ENCODE assay signal across 19 cellular contexts in genomic region chr1:232986000-232986922, GRCh38.
"Had no signal": no experiment of that assay in that cellular context is flagged by ENCODE, and none has a peak within 500 bp of the region (broad histone marks: within the 10 kb centered on the region; RNA-seq: fewer than 3 reads in every experiment).

No MANE protein-coding gene starts in this region.

- H3K9me3 ChIP-seq: left lung, tibial nerve had no signal

- H3K4me3 Mint-ChIP-seq: activated naive CD8-positive, alpha-beta T cell treated with anti-CD3 and anti-CD28 coated beads, Interleukin-2, amount 50 U/mL, for 24 hours; activated T-helper 1 cell treated with anti-CD3 and anti-CD28 coated beads, Interleukin-12 subunit alpha, Interleukin-12 subunit beta, Interleukin-2, Interleukin-4 antibody, amounts not matched to agents 30 ng/mL and 10 ng/mL and 1 ng/mL, durations not matched to agents 14 hours and 24 hours and 36 hours; dendritic cell treated with granulocyte-macrophage colony-stimulating factor and Interleukin-4, amounts not matched to agents 40 ng/mL and 50 ng/mL, for 4 days; memory B cell; stimulated activated naive CD8-positive, alpha-beta T cell treated with anti-CD3 and anti-CD28 coated beads, Interleukin-15, Interleukin-2, amounts not matched to agents 100 ng/mL and 50 ng/mL, for 24 hours had no signal

- H3K27ac Mint-ChIP-seq: activated naive CD8-positive, alpha-beta T cell treated with anti-CD3 and anti-CD28 coated beads, Interleukin-2, amount 50 U/mL, for 24 hours; activated T-helper 1 cell treated with anti-CD3 and anti-CD28 coated beads, Interleukin-12 subunit alpha, Interleukin-12 subunit beta, Interleukin-2, Interleukin-4 antibody, amounts not matched to agents 30 ng/mL and 10 ng/mL and 1 ng/mL, durations not matched to agents 14 hours and 24 hours and 36 hours; dendritic cell treated with granulocyte-macrophage colony-stimulating factor and Interleukin-4, amounts not matched to agents 40 ng/mL and 50 ng/mL, for 4 days; memory B cell; stimulated activated naive CD8-positive, alpha-beta T cell treated with anti-CD3 and anti-CD28 coated beads, Interleukin-15, Interleukin-2, amounts not matched to agents 100 ng/mL and 50 ng/mL, for 24 hours had no signal

- H3K9me3 Mint-ChIP-seq: activated naive CD8-positive, alpha-beta T cell treated with anti-CD3 and anti-CD28 coated beads, Interleukin-2, amount 50 U/mL, for 24 hours; activated T-helper 1 cell treated with anti-CD3 and anti-CD28 coated beads, Interleukin-12 subunit alpha, Interleukin-12 subunit beta, Interleukin-2, Interleukin-4 antibody, amounts not matched to agents 30 ng/mL and 10 ng/mL and 1 ng/mL, durations not matched to agents 14 hours and 24 hours and 36 hours; dendritic cell treated with granulocyte-macrophage colony-stimulating factor and Interleukin-4, amounts not matched to agents 40 ng/mL and 50 ng/mL, for 4 days; memory B cell; stimulated activated naive CD8-positive, alpha-beta T cell treated with anti-CD3 and anti-CD28 coated beads, Interleukin-15, Interleukin-2, amounts not matched to agents 100 ng/mL and 50 ng/mL, for 24 hours had no signal

- H3K27ac ChIP-seq: cardiac muscle cell, left lung had no signal

- H3K27me3 ChIP-seq: cardiac muscle cell, left lung, tibial nerve had no signal

- H3K4me1 ChIP-seq: left lung had no signal

- H3K36me3 ChIP-seq: cardiac muscle cell, tibial nerve had no signal

- H3K4me1 Mint-ChIP-seq: memory B cell had no signal

- ATAC-seq: activated naive CD8-positive, alpha-beta T cell treated with anti-CD3 and anti-CD28 coated beads, Interleukin-2, amount 50 U/mL, for 24 hours; left lung had no signal

- DNase-seq: activated CD4-positive, alpha-beta T cell treated with anti-CD3 and anti-CD28 coated beads for 4 hours; activated CD4-positive, alpha-beta T cell treated with anti-CD3 and anti-CD28 coated beads, Interleukin-2, amount 50 U/mL, for 48 hours; activated CD4-positive, CD25-positive, alpha-beta regulatory T cell; activated gamma-delta T cell; activated naive CD4-positive, alpha-beta T cell treated with anti-CD3 and anti-CD28 coated beads, Interleukin-2, amount 50 U/mL, for 16 hours; activated naive CD8-positive, alpha-beta T cell treated with anti-CD3 and anti-CD28 coated beads, Interleukin-2, amount 50 U/mL, for 24 hours; effector CD4-positive, alpha-beta T cell; erythroblast; foreskin fibroblast; left lung; occipital lobe; posterior cingulate gyrus; stimulated activated CD4-positive, alpha-beta T cell treated with anti-CD3 and anti-CD28 coated beads, Interleukin-4, amount 100 ng/mL, for 4 hours had no signal

- H3K4me3 ChIP-seq: cardiac muscle cell, left lung, tibial nerve had no signal

- H3K27me3 Mint-ChIP-seq: activated naive CD8-positive, alpha-beta T cell treated with anti-CD3 and anti-CD28 coated beads, Interleukin-2, amount 50 U/mL, for 24 hours; dendritic cell treated with granulocyte-macrophage colony-stimulating factor and Interleukin-4, amounts not matched to agents 40 ng/mL and 50 ng/mL, for 4 days; memory B cell; stimulated activated naive CD8-positive, alpha-beta T cell treated with anti-CD3 and anti-CD28 coated beads, Interleukin-15, Interleukin-2, amounts not matched to agents 100 ng/mL and 50 ng/mL, for 24 hours had no signal
